Comparison of ENCODE assay signal across 8 cellular contexts in the genomic region with DNA sequence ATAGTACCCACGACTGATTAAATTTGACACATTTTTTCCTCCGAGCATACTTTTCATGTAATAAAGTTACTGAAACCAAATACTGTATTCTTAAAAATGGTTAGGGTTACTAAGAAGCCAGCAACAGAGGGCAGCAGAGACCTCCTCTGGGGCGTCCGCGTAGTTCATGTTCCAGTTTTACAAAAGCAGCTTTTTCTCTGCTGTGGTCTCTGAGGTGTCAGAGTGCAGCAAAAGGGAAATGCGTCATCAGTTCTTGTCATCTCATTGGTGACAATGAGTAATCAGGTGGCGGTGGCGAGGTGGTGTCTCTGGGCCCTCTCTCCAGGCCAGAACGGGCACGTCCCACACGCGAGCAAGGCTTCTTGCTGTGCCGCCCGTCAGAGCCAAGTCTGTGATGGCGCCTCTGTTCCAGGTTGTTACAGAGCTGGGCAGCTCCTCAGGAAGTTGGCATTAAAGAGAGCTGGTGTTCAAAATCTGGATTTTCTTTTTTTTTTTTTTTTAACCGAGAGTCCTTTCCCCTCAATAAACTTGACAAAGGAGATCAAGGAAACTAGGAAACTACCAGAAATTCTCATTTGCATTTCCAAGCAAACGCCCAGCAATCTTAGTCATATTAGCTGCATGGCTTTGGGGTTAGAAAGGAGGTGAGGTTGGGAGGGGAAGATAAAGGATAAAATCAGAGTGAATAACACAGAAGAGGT.
DNase-seq lines count a peak whose midpoint lies in the region; ATAC-seq, FAIRE-seq and TF ChIP-seq lines count a peak whose summit lies in the region.

No MANE protein-coding gene starts in this region.

- no CpG with 5 or more reads among the region's 17 CpGs for WGBS in H9 (ENCODE audit: extremely low coverage, insufficient read length, low lambda C conversion rate)
- WGBS in stomach, 5 donors: 2 to 5% (median 4%) methylated on average over 17 of the region's 17 CpGs

- no peak overlapping the region for H2BK5ac ChIP-seq in H9 (ENCODE audit: insufficient read length, low read length)

- H2BK20ac ChIP-seq in H9 (ENCODE audit: low read depth, low read length, poor library complexity, severe bottlenecking): no peak overlapping the region

- H4K8ac ChIP-seq in H9 (replicated peaks; ENCODE audit: insufficient read length, low read depth, low read length): no peak overlapping the region

- H3K79me1 ChIP-seq in H9 (ENCODE audit: insufficient read depth, low read depth, low read length, poor library complexity, severe bottlenecking): no peaks in the 10 kb centered on the region

- H3K9me2 ChIP-seq in Loucy (replicated peaks; ENCODE audit: low read depth, low read length): no peaks in the 10 kb centered on the region

- 0 out of 2 replicates have a peak, but pooled peaks cover 2% of the 10 kb centered on the region for H3K4me1 ChIP-seq in H9 (ENCODE audit: insufficient read depth, low read length)
- H3K4me1 ChIP-seq in Loucy (ENCODE audit: insufficient read depth, low read length, poor library complexity, severe bottlenecking): peaks cover 14% of the 10 kb centered on the region
- no peaks in the 10 kb centered on the region for H3K4me1 ChIP-seq in foreskin keratinocyte
- peaks cover 0 to 9% (median 5%) of the 10 kb centered on the region in 4 donors for H3K4me1 ChIP-seq in stomach

- no peaks in the 10 kb centered on the region for H3F3A ChIP-seq in Loucy (ENCODE audit: low read depth)

- H2BK15ac ChIP-seq in H9 (ENCODE audit: low read depth, low read length): no peak overlapping the region

- H3K9me3 Mint-ChIP-seq in H9: no peaks in the 10 kb centered on the region
- no peaks in the 10 kb centered on the region for H3K9me3 Mint-ChIP-seq in neural crest cell

- peak; percentile 94 for FAIRE-seq in G401.6 (lab: Jason Lieb, UNC)

- H3K9me3 ChIP-seq in H9 (ENCODE audit: control insufficient read depth, low read depth, low read length) (no peaks in the 10 kb centered on the region), Loucy (ENCODE audit: insufficient read depth, low read depth, low read length) (no peaks in the 10 kb centered on the region), stomach (no peaks in the 10 kb centered on the region)

- peak overlapping the region; percentile 58 for H3K4me3 ChIP-seq in Loucy (ENCODE audit: low read length, poor library complexity, severe bottlenecking)
- H3K4me3 ChIP-seq in stomach: peak overlapping the region; percentile 25 to 46 (median 40)

- DNase-seq in H9 (peak; percentile 87), SHP77 treated with DMSO at 0.1 percent for 48 hours (lab: John Stamatoyannopoulos, UW) (peak; percentile 97), activated gamma-delta T cell treated with Interleukin-2 at 50 U/mL for 16 hours (peak; percentile 92), foreskin keratinocyte (peak; percentile 69 to 84), neural crest cell (ENCODE audit: low read depth, low spot score) (peak; percentile 57), stomach (peak; percentile 86)

- ATAC-seq in foreskin keratinocyte: peak; percentile 90

- H3K27me3 ChIP-seq in H9 (ENCODE audit: insufficient read depth, low read length) (no peaks in the 10 kb centered on the region), Loucy (ENCODE audit: insufficient read depth, low read length, poor library complexity, severe bottlenecking) (peaks cover 3% of the 10 kb centered on the region), foreskin keratinocyte (no peaks in the 10 kb centered on the region), stomach (no peaks in the 10 kb centered on the region)

- H3T11ph ChIP-seq in H9 (ENCODE audit: low read length): no peak overlapping the region

- no peak overlapping the region for H2AK5ac ChIP-seq in H9 (ENCODE audit: insufficient read length, low read length)

- no peak for TF ChIP-seq EP300 in stomach (IDR thresholded peaks at IDR 0.05)

- H3K4me2 ChIP-seq in H9 (ENCODE audit: insufficient read depth, insufficient read length, low read length) (peak overlapping the region; percentile 49), Loucy (ENCODE audit: low read depth, low read length, poor library complexity, severe bottlenecking) (peak overlapping the region; percentile 75)

- H4K91ac ChIP-seq in H9 (ENCODE audit: insufficient read length, low read depth, low read length): no peak overlapping the region

- peaks cover 8 to 10% of the 10 kb centered on the region in 2 experiments for H3K4me1 Mint-ChIP-seq in H9
- peaks cover 12% of the 10 kb centered on the region for H3K4me1 Mint-ChIP-seq in neural crest cell

- no peak overlapping the region for H4K5ac ChIP-seq in H9 (ENCODE audit: insufficient read length, low read depth, low read length)

- TF ChIP-seq POLR2A in stomach (IDR thresholded peaks at IDR 0.05): peak in 1 of 4 donors; percentile 27

- H3K14ac ChIP-seq in H9 (ENCODE audit: insufficient read depth, low read length): no peak overlapping the region

- no peak overlapping the region for H3K27ac ChIP-seq in H9 (ENCODE audit: insufficient read length, low read depth, low read length)
- peak overlapping the region; percentile 22 for H3K27ac ChIP-seq in foreskin keratinocyte
- peak overlapping the region; percentile 54 to 73 (median 67) for H3K27ac ChIP-seq in stomach

- H3K27ac Mint-ChIP-seq in H9 (peak overlapping the region; percentile 34 to 94 (median 77); a peak in 5 of 7 replicates), neural crest cell (ENCODE audit: unreplicated experiment) (peak overlapping the region; percentile 95)

- H3K18ac ChIP-seq in H9 (ENCODE audit: insufficient read length, low read depth, low read length): peak overlapping the region; percentile 13

- H3K4me3 Mint-ChIP-seq in H9 (peak overlapping the region; percentile 66 to 67), neural crest cell (peak overlapping the region; percentile 81)

- H2BK12ac ChIP-seq in H9 (ENCODE audit: insufficient read length, low read depth, low read length): no peak overlapping the region

- no peaks in the 10 kb centered on the region for H4K20me1 ChIP-seq in H9 (ENCODE audit: control insufficient read depth, insufficient read depth, insufficient read length)
- H4K20me1 ChIP-seq in Loucy (ENCODE audit: insufficient read depth, low read length, poor library complexity, severe bottlenecking): no peaks in the 10 kb centered on the region

- no peak overlapping the region for H3K9ac ChIP-seq in H9 (ENCODE audit: extremely low read depth, insufficient read length, low read length)
- H3K9ac ChIP-seq in Loucy (ENCODE audit: low read depth, low read length, poor library complexity, severe bottlenecking): peak overlapping the region; percentile 64

- H3K36me3 Mint-ChIP-seq in H9 (ENCODE audit: insufficient read depth in 1 of 3, low read depth in 3 of 3): no peaks in the 10 kb centered on the region
- H3K36me3 Mint-ChIP-seq in neural crest cell (ENCODE audit: low read depth): no peaks in the 10 kb centered on the region

- no peak overlapping the region for H3K23ac ChIP-seq in H9 (ENCODE audit: insufficient read length, low read depth, low read length)

- H2BK120ac ChIP-seq in H9 (ENCODE audit: low read depth, low read length, poor library complexity, severe bottlenecking): no peak overlapping the region

- H3K79me2 ChIP-seq in H9 (ENCODE audit: insufficient read depth, low read length): no peaks in the 10 kb centered on the region
- no peaks in the 10 kb centered on the region for H3K79me2 ChIP-seq in Loucy (ENCODE audit: insufficient read depth, low read length)

- H2AFZ ChIP-seq in H9 (ENCODE audit: low read length) (no peak overlapping the region), Loucy (ENCODE audit: low read length) (peak overlapping the region; percentile 75; the same call in 1 of the 2 replicates)

- intact Hi-C loops in stomach (cut with DNase I; ENCODE audit: low total_unique reads): loop anchor here (10.0 kb wide), 1 partner anchor 102 kb away; a partner anchor contains a TSS

- H3K4ac ChIP-seq in H9 (ENCODE audit: low read depth, low read length): no peak overlapping the region

- H3K23me2 ChIP-seq in H9 (ENCODE audit: insufficient read length, low read depth, low read length, poor library complexity, severe bottlenecking): no peaks in the 10 kb centered on the region

- no peak overlapping the region for H3K56ac ChIP-seq in H9 (ENCODE audit: insufficient read length, low read depth, low read length)

- TF ChIP-seq CTCF in H9 (conservative IDR thresholded peaks at IDR 0.05) (peak; percentile 87), Loucy (conservative IDR thresholded peaks at IDR 0.05; ENCODE audit: low read length) (peak; percentile 88), foreskin keratinocyte (conservative IDR thresholded peaks at IDR 0.05) (peak; percentile 97), neural crest cell (conservative IDR thresholded peaks at IDR 0.05) (peak; percentile 92), stomach (IDR thresholded peaks at IDR 0.05) (peak in 5 of 7 experiments; percentile 47 to 83 (median 68))

- H3K36me3 ChIP-seq in Loucy (ENCODE audit: insufficient read depth, low read length) (no peaks in the 10 kb centered on the region), stomach (no peaks in the 10 kb centered on the region)

- no peaks in the 10 kb centered on the region for H3K27me3 Mint-ChIP-seq in H9 (ENCODE audit: low read depth)
- H3K27me3 Mint-ChIP-seq in neural crest cell (ENCODE audit: low read depth): peaks cover 6% of the 10 kb centered on the region
